ENCODE assay signal across 11 cellular contexts in genomic region chr4:173218411-173219125, GRCh38. TPM values are rescaled to one million over a fixed set of nuclear protein-coding genes. Genes with fewer than 3 reads are reported as not detected.
DNase-seq lines count a peak whose midpoint lies in the region; ATAC-seq and TF ChIP-seq lines count a peak whose summit lies in the region.
"Had no signal": no experiment of that assay in that cellular context is flagged by ENCODE, and none has a peak within 500 bp of the region (broad histone marks: within the 10 kb centered on the region; RNA-seq: fewer than 3 reads in every experiment).

No MANE protein-coding gene starts in this region.

- peaks cover 27% of the 10 kb centered on the region for H3K4me1 Mint-ChIP-seq in activated CD8-positive, alpha-beta T cell treated with anti-CD3 and anti-CD28 coated beads for 36 hours (ENCODE audit: low read depth)
- peaks cover 4% of the 10 kb centered on the region for H3K4me1 Mint-ChIP-seq in activated CD8-positive, alpha-beta T cell treated with anti-CD3 and anti-CD28 coated beads, Interleukin-2, amount 10 ng/mL, durations not matched to agents 7 days and 5 days (ENCODE audit: low read depth)

- BruUV-seq in PC-9 (replicated peaks; lab: Mats Ljungman, UMichigan): no TSS peak

- H3K27me3 ChIP-seq in PC-9 (ENCODE audit: insufficient read depth, low read depth): no peaks in the 10 kb centered on the region

- POLR2A ChIA-PET in activated CD8-positive, alpha-beta T cell treated with anti-CD3 and anti-CD28 coated beads for 36 hours (lab: Charles Lee): no interaction called here
- POLR2A ChIA-PET in activated CD8-positive, alpha-beta T cell treated with anti-CD3 and anti-CD28 coated beads, Interleukin-2, amount 10 ng/mL, durations not matched to agents 7 days and 5 days (lab: Charles Lee): no interaction called here
- POLR2A ChIA-PET in PC-9 (lab: Charles Lee; ENCODE audit: unreplicated experiment): interaction anchor here (0.6 to 0.9 kb wide), 2 partner anchors 25 to 46 kb away, joined by 4 to 5 read pairs; no protein-coding TSS in a partner anchor

- H4K20me1 ChIP-seq in PC-9 (ENCODE audit: insufficient read depth): no peaks in the 10 kb centered on the region

- no peaks in the 10 kb centered on the region for H3K36me3 Mint-ChIP-seq in activated CD8-positive, alpha-beta T cell treated with anti-CD3 and anti-CD28 coated beads for 36 hours (ENCODE audit: low read depth)
- no peaks in the 10 kb centered on the region for H3K36me3 Mint-ChIP-seq in activated CD8-positive, alpha-beta T cell treated with anti-CD3 and anti-CD28 coated beads, Interleukin-2, amount 10 ng/mL, durations not matched to agents 7 days and 5 days (ENCODE audit: low read depth)

- no peak overlapping the region for H3K27ac Mint-ChIP-seq in activated CD8-positive, alpha-beta T cell treated with anti-CD3 and anti-CD28 coated beads for 36 hours
- no peak overlapping the region for H3K27ac Mint-ChIP-seq in activated CD8-positive, alpha-beta T cell treated with anti-CD3 and anti-CD28 coated beads, Interleukin-2, amount 10 ng/mL, durations not matched to agents 7 days and 5 days

- no peak overlapping the region for H3K4me3 ChIP-seq in PC-9

- no peaks in the 10 kb centered on the region for H3K36me3 ChIP-seq in PC-9 (ENCODE audit: low read depth)

- H3K9me3 ChIP-seq in PC-9 (ENCODE audit: insufficient read depth, low read depth): no peaks in the 10 kb centered on the region

- CTCF ChIA-PET in activated CD8-positive, alpha-beta T cell treated with anti-CD3 and anti-CD28 coated beads for 36 hours (lab: Charles Lee): interaction anchor here (1.2 kb wide), 1 partner anchor 205 kb away, joined by 3 read pairs; no protein-coding TSS in a partner anchor
- CTCF ChIA-PET in activated CD8-positive, alpha-beta T cell treated with anti-CD3 and anti-CD28 coated beads, Interleukin-2, amount 10 ng/mL, durations not matched to agents 7 days and 5 days (lab: Charles Lee): no interaction called here
- CTCF ChIA-PET in PC-9 (lab: Charles Lee): interaction anchor here (0.6 kb wide), 1 partner anchor 38 kb away, joined by 4 read pairs; no protein-coding TSS in a partner anchor

- peaks cover 37% of the 10 kb centered on the region for H3K79me2 ChIP-seq in PC-9 (ENCODE audit: low read depth)

- no peaks in the 10 kb centered on the region for H3K9me2 ChIP-seq in PC-9 (ENCODE audit: insufficient read depth)

- TF ChIP-seq CTCF in activated CD8-positive, alpha-beta T cell treated with anti-CD3 and anti-CD28 coated beads for 36 hours (IDR thresholded peaks at IDR 0.05): no peak
- TF ChIP-seq CTCF in PC-9 (conservative IDR thresholded peaks at IDR 0.05): no peak

- peak overlapping the region; percentile 70 for H3K27ac ChIP-seq in PC-9
- H3K27ac ChIP-seq: C4-2B had no signal

- H3K9me3 Mint-ChIP-seq in activated CD8-positive, alpha-beta T cell treated with anti-CD3 and anti-CD28 coated beads for 36 hours: peaks cover 1% of the 10 kb centered on the region
- H3K9me3 Mint-ChIP-seq in activated CD8-positive, alpha-beta T cell treated with anti-CD3 and anti-CD28 coated beads, Interleukin-2, amount 10 ng/mL, durations not matched to agents 7 days and 5 days (ENCODE audit: insufficient read depth): peaks cover 3% of the 10 kb centered on the region
- H3K9me3 Mint-ChIP-seq: central memory CD8-positive, alpha-beta T cell had no signal

- H2AFZ ChIP-seq in PC-9: no peak overlapping the region

- intact Hi-C loops in activated CD8-positive, alpha-beta T cell treated with anti-CD3 and anti-CD28 coated beads for 36 hours (cut with micrococcal nuclease): no loop called here
- intact Hi-C loops in PC-9 (cut with micrococcal nuclease; ENCODE audit: unreplicated experiment): no loop called here

- peaks cover 19% of the 10 kb centered on the region; the same call in 1 of the 2 replicates for H3F3A ChIP-seq in PC-9 (ENCODE audit: insufficient read depth, low read depth)

- H3K4me3 Mint-ChIP-seq in activated CD8-positive, alpha-beta T cell treated with anti-CD3 and anti-CD28 coated beads for 36 hours: no peak overlapping the region
- H3K4me3 Mint-ChIP-seq in activated CD8-positive, alpha-beta T cell treated with anti-CD3 and anti-CD28 coated beads, Interleukin-2, amount 10 ng/mL, durations not matched to agents 7 days and 5 days: no peak overlapping the region
- H3K4me3 Mint-ChIP-seq: central memory CD8-positive, alpha-beta T cell had no signal

- no peak for TF ChIP-seq POLR2A in erythroblast (IDR thresholded peaks at IDR 0.05; ENCODE audit: low read length)

- peak overlapping the region; percentile 60 for H3K4me2 ChIP-seq in PC-9

- ATAC-seq in activated CD8-positive, alpha-beta T cell treated with anti-CD3 and anti-CD28 coated beads for 36 hours: peak; percentile 51
- no peak for ATAC-seq in activated CD8-positive, alpha-beta T cell treated with anti-CD3 and anti-CD28 coated beads, Interleukin-2, amount 10 ng/mL, durations not matched to agents 7 days and 5 days
- no peak for ATAC-seq in HG03097 (IDR thresholded peaks at IDR 0.05; ENCODE audit: low FRiP score, unreplicated experiment)

- no peaks in the 10 kb centered on the region for H3K27me3 Mint-ChIP-seq in activated CD8-positive, alpha-beta T cell treated with anti-CD3 and anti-CD28 coated beads for 36 hours
- H3K27me3 Mint-ChIP-seq in activated CD8-positive, alpha-beta T cell treated with anti-CD3 and anti-CD28 coated beads, Interleukin-2, amount 10 ng/mL, durations not matched to agents 7 days and 5 days (ENCODE audit: low read depth): no peaks in the 10 kb centered on the region
- H3K27me3 Mint-ChIP-seq: central memory CD8-positive, alpha-beta T cell had no signal

- DNase-seq in activated CD8-positive, alpha-beta T cell treated with anti-CD3 and anti-CD28 coated beads for 36 hours: no peak
- DNase-seq in activated CD8-positive, alpha-beta T cell treated with anti-CD3 and anti-CD28 coated beads, Interleukin-2, amount 10 ng/mL, durations not matched to agents 7 days and 5 days: no peak
- DNase-seq in PC-9 (peak; percentile 20 to 76), erythroblast (lab: John Stamatoyannopoulos, UW) (peak; percentile 4 to 9), cerebellar cortex (ENCODE audit: low spot score) (no peak), NCI-H526 (lab: John Stamatoyannopoulos, UW) (no peak)
- no peak for DNase-seq in activated CD4-positive, alpha-beta T cell treated with anti-CD3 and anti-CD28 coated beads, Interleukin-2, amount 50 U/mL, for 4 hours
- DNase-seq: RPMI8226 had no signal

- H3K4me1 ChIP-seq in PC-9 (replicated peaks; ENCODE audit: insufficient read depth): peaks cover 35% of the 10 kb centered on the region

RNA-seq across cellular contexts. Expression of gene GALNT7, which starts 50.0 kb away (rescaled TPM):
- total RNA-seq in activated CD8-positive, alpha-beta T cell treated with anti-CD3 and anti-CD28 coated beads for 36 hours: 10 to 100 TPM; 10.2 to 10.4 TPM
- total RNA-seq in activated CD8-positive, alpha-beta T cell treated with anti-CD3 and anti-CD28 coated beads, Interleukin-2, amount 10 ng/mL, durations not matched to agents 7 days and 5 days: 10 to 100 TPM; 16.2 to 16.7 TPM
- total RNA-seq in PC-9 (2021): 57.2 and 72.5 TPM in 2 replicates

Comparison
In these comparisons a context has a peak if more than half of its experiments do, and no peak if none do; other contexts are left out.
1. DNase-seq: peak in PC-9 (2 of 2) and erythroblast (2 of 2); none in activated CD8-positive, alpha-beta T cell treated with anti-CD3 and anti-CD28 coated beads for 36 hours (single experiment), activated CD8-positive, alpha-beta T cell treated with anti-CD3 and anti-CD28 coated beads, Interleukin-2, amount 10 ng/mL, durations not matched to agents 7 days and 5 days (single experiment), activated CD4-positive, alpha-beta T cell treated with anti-CD3 and anti-CD28 coated beads, Interleukin-2, amount 50 U/mL, for 4 hours (0 of 2), cerebellar cortex (single experiment) and NCI-H526 (0 of 2).